In the genomic region with DNA sequence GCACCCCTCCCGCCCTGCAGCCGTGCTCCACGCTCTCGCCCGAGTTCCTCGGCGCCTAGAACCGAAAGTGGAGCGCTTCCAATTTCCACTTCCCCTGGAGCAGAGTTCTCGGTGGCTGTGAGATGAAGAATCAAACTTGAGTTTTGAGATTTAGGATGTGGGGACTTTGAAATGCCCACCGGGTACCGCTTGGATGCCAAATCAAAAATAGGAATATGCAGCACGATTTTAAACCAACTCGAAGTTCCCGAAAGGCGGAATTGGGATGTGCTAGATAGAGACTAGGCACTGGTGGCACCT, we compare ENCODE assay signal across 8 cellular contexts. TPM values are rescaled to one million over a fixed set of nuclear protein-coding genes. Genes with fewer than 3 reads are reported as not detected.
DNase-seq lines count a peak whose midpoint lies in the region; ATAC-seq and TF ChIP-seq lines count a peak whose summit lies in the region.

No MANE protein-coding gene starts in this region.

- ATAC-seq in activated T-cell treated with anti-CD3 and anti-CD28 coated beads, Interleukin-2, amount 50 U/mL, for 72 hours (replicated peaks in 1 of 2) = no peak
- no peak for ATAC-seq in stimulated activated naive B cell treated with anti-CD40 and anti-IgM and Interleukin-4, amounts not matched to agents 10 μg/mL and 1 μg/mL and 100 μg/mL, for 72 hours (replicated peaks)
- ATAC-seq in GM18505 (IDR thresholded peaks at IDR 0.05; ENCODE audit: unreplicated experiment) = no peak

- H3K4me3 Mint-ChIP-seq in activated T-cell treated with anti-CD3 and anti-CD28 coated beads, Interleukin-2, amount 50 U/mL, for 72 hours = peak overlapping the region; percentile 79 to 96
- peak overlapping the region; percentile 87 for H3K4me3 Mint-ChIP-seq in activated T-helper 2 cell treated with anti-CD3 and anti-CD28 coated beads, Interferon-gamma antibody, Interleukin-2, Interleukin-4, amounts not matched to agents 10 μg/mL and 5 μg/mL and 100 μg/mL, durations not matched to agents 14 hours and 24 hours and 36 hours (ENCODE audit: low read depth)
- peak overlapping the region; percentile 76 to 83 for H3K4me3 Mint-ChIP-seq in stimulated activated naive B cell treated with anti-CD40 and anti-IgM and Interleukin-4, amounts not matched to agents 10 μg/mL and 1 μg/mL and 100 μg/mL, for 72 hours

- no peaks in the 10 kb centered on the region for H3K27me3 Mint-ChIP-seq in activated T-cell treated with anti-CD3 and anti-CD28 coated beads, Interleukin-2, amount 50 U/mL, for 72 hours (ENCODE audit: low read depth)
- no peaks in the 10 kb centered on the region for H3K27me3 Mint-ChIP-seq in activated T-helper 2 cell treated with anti-CD3 and anti-CD28 coated beads, Interferon-gamma antibody, Interleukin-2, Interleukin-4, amounts not matched to agents 10 μg/mL and 5 μg/mL and 100 μg/mL, durations not matched to agents 14 hours and 24 hours and 36 hours (ENCODE audit: low read depth)
- no peaks in the 10 kb centered on the region for H3K27me3 Mint-ChIP-seq in stimulated activated naive B cell treated with anti-CD40 and anti-IgM and Interleukin-4, amounts not matched to agents 10 μg/mL and 1 μg/mL and 100 μg/mL, for 72 hours

- peaks cover 55% of the 10 kb centered on the region for H3K4me1 Mint-ChIP-seq in activated T-cell treated with anti-CD3 and anti-CD28 coated beads, Interleukin-2, amount 50 U/mL, for 72 hours (ENCODE audit: low read depth)
- H3K4me1 Mint-ChIP-seq in activated T-helper 2 cell treated with anti-CD3 and anti-CD28 coated beads, Interferon-gamma antibody, Interleukin-2, Interleukin-4, amounts not matched to agents 10 μg/mL and 5 μg/mL and 100 μg/mL, durations not matched to agents 14 hours and 24 hours and 36 hours (ENCODE audit: low read depth) = peaks cover 35% of the 10 kb centered on the region
- H3K4me1 Mint-ChIP-seq in stimulated activated naive B cell treated with anti-CD40 and anti-IgM and Interleukin-4, amounts not matched to agents 10 μg/mL and 1 μg/mL and 100 μg/mL, for 72 hours = peaks cover 28 to 37% of the 10 kb centered on the region in 2 donors

- H3K4me3 ChIP-seq in iPS-11a (ENCODE audit: low read depth, low read length) = peak overlapping the region; percentile 66

- no peaks in the 10 kb centered on the region for H3K9me3 Mint-ChIP-seq in activated T-cell treated with anti-CD3 and anti-CD28 coated beads, Interleukin-2, amount 50 U/mL, for 72 hours
- no peaks in the 10 kb centered on the region for H3K9me3 Mint-ChIP-seq in activated T-helper 2 cell treated with anti-CD3 and anti-CD28 coated beads, Interferon-gamma antibody, Interleukin-2, Interleukin-4, amounts not matched to agents 10 μg/mL and 5 μg/mL and 100 μg/mL, durations not matched to agents 14 hours and 24 hours and 36 hours
- H3K9me3 Mint-ChIP-seq in stimulated activated naive B cell treated with anti-CD40 and anti-IgM and Interleukin-4, amounts not matched to agents 10 μg/mL and 1 μg/mL and 100 μg/mL, for 72 hours = no peaks in the 10 kb centered on the region

- peaks cover 7 to 27% of the 10 kb centered on the region in 2 donors for H3K36me3 Mint-ChIP-seq in activated T-cell treated with anti-CD3 and anti-CD28 coated beads, Interleukin-2, amount 50 U/mL, for 72 hours (ENCODE audit: insufficient read depth in 2 of 2)
- peaks cover 40% of the 10 kb centered on the region for H3K36me3 Mint-ChIP-seq in activated T-helper 2 cell treated with anti-CD3 and anti-CD28 coated beads, Interferon-gamma antibody, Interleukin-2, Interleukin-4, amounts not matched to agents 10 μg/mL and 5 μg/mL and 100 μg/mL, durations not matched to agents 14 hours and 24 hours and 36 hours (ENCODE audit: low read depth)
- peaks cover 15 to 28% of the 10 kb centered on the region in 2 donors for H3K36me3 Mint-ChIP-seq in stimulated activated naive B cell treated with anti-CD40 and anti-IgM and Interleukin-4, amounts not matched to agents 10 μg/mL and 1 μg/mL and 100 μg/mL, for 72 hours

- peak overlapping the region; percentile 84 for H3K27ac Mint-ChIP-seq in activated T-cell treated with anti-CD3 and anti-CD28 coated beads, Interleukin-2, amount 50 U/mL, for 72 hours
- H3K27ac Mint-ChIP-seq in activated T-helper 2 cell treated with anti-CD3 and anti-CD28 coated beads, Interferon-gamma antibody, Interleukin-2, Interleukin-4, amounts not matched to agents 10 μg/mL and 5 μg/mL and 100 μg/mL, durations not matched to agents 14 hours and 24 hours and 36 hours = peak overlapping the region; percentile 81
- H3K27ac Mint-ChIP-seq in stimulated activated naive B cell treated with anti-CD40 and anti-IgM and Interleukin-4, amounts not matched to agents 10 μg/mL and 1 μg/mL and 100 μg/mL, for 72 hours = peak overlapping the region; percentile 92

- TF ChIP-seq POLR2A in GM18505 (IDR thresholded peaks at IDR 0.05; ENCODE audit: borderline replicate concordance, extremely low read depth, insufficient read depth, insufficient read length) = no peak

- intact Hi-C loops in activated T-helper 2 cell treated with anti-CD3 and anti-CD28 coated beads, Interferon-gamma antibody, Interleukin-2, Interleukin-4, amounts not matched to agents 10 μg/mL and 5 μg/mL and 100 μg/mL, durations not matched to agents 14 hours and 24 hours and 36 hours (cut with micrococcal nuclease) = loop anchor here (5.0 kb wide), 1 partner anchor 130 kb away; a partner anchor contains a TSS

- DNase-seq in activated T-cell treated with anti-CD3 and anti-CD28 coated beads, Interleukin-2, amount 50 U/mL, for 72 hours = no peak
- no peak for DNase-seq in activated T-cell treated with anti-CD3 and anti-CD28 coated beads, Interleukin-2, amount 50 U/mL, for 1 hour
- DNase-seq in activated T-helper 2 cell treated with anti-CD3 and anti-CD28 coated beads, Interferon-gamma antibody, Interleukin-2, Interleukin-4, amounts not matched to agents 10 μg/mL and 5 μg/mL and 100 μg/mL, durations not matched to agents 14 hours and 24 hours and 36 hours (ENCODE audit: low spot score) = no peak
- DNase-seq in stimulated activated naive B cell treated with anti-CD40 and anti-IgM and Interleukin-4, amounts not matched to agents 10 μg/mL and 1 μg/mL and 100 μg/mL, for 72 hours = no peak
- DNase-seq in retina (no peak), NCI-H526 treated with DMSO at 0.1 percent for 48 hours (lab: John Stamatoyannopoulos, UW) (no peak)

RNA-seq across cellular contexts. Expression of a gene that starts 0.6 kb away (rescaled TPM):
- total RNA-seq in activated T-cell treated with anti-CD3 and anti-CD28 coated beads, Interleukin-2, amount 50 U/mL, for 72 hours = 10 to 100 TPM; 54.2 to 67.0 TPM
- 74.5 and 74.6 TPM in 2 replicates for total RNA-seq in activated T-helper 2 cell treated with anti-CD3 and anti-CD28 coated beads, Interferon-gamma antibody, Interleukin-2, Interleukin-4, amounts not matched to agents 10 μg/mL and 5 μg/mL and 100 μg/mL, durations not matched to agents 14 hours and 24 hours and 36 hours

RNA-seq across cellular contexts. Expression of a gene that starts 52.3 kb away (rescaled TPM):
- total RNA-seq in activated T-cell treated with anti-CD3 and anti-CD28 coated beads, Interleukin-2, amount 50 U/mL, for 72 hours = 1 to 10 TPM; 1.4 to 2.3 TPM
- 3.4 and 5.1 TPM in 2 replicates for total RNA-seq in activated T-helper 2 cell treated with anti-CD3 and anti-CD28 coated beads, Interferon-gamma antibody, Interleukin-2, Interleukin-4, amounts not matched to agents 10 μg/mL and 5 μg/mL and 100 μg/mL, durations not matched to agents 14 hours and 24 hours and 36 hours
